Comparison of ENCODE assay signal across 14 cellular contexts in the genomic region with DNA sequence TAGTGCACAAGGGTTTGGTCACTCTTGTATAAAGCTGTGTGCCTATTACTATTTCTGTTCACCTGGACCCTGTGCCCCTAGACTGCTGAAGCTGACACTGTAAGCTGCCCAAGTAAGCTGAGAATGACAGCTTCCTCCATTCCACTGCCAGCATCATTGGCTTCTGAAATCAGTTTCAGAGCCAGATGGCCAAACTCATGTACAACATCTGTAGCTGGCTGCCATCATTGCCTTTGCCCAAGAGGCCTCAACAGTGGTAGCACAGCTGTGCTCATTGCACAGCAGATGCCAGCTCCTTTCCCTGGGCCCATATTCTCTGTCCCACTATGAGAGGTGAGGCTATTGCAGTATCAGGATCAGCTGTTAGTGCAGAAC.
DNase-seq lines count a peak whose midpoint lies in the region; ATAC-seq, FAIRE-seq and TF ChIP-seq lines count a peak whose summit lies in the region.
"Had no signal": no experiment of that assay in that cellular context is flagged by ENCODE, and none has a peak within 500 bp of the region (broad histone marks: within the 10 kb centered on the region; RNA-seq: fewer than 3 reads in every experiment).

No MANE protein-coding gene starts in this region.

- H3K27me3 ChIP-seq in esophagus muscularis mucosa (no peaks in the 10 kb centered on the region), right lobe of liver (no peaks in the 10 kb centered on the region), transverse colon (no peaks in the 10 kb centered on the region)

- no peak for TF ChIP-seq EP300 in esophagus muscularis mucosa (IDR thresholded peaks at IDR 0.05)
- no peak for TF ChIP-seq EP300 in transverse colon (IDR thresholded peaks at IDR 0.05; ENCODE audit: low read depth)

- H3K9me3 ChIP-seq in esophagus muscularis mucosa, result no peaks in the 10 kb centered on the region
- H3K9me3 ChIP-seq in right lobe of liver, result no peaks in the 10 kb centered on the region
- H3K9me3 ChIP-seq in transverse colon, result no peaks in the 10 kb centered on the region

- FAIRE-seq in GM19239 (lab: Jason Lieb, UNC), result no peak

- H3K4me1 Mint-ChIP-seq in activated naive CD4-positive, alpha-beta T cell treated with anti-CD3 and anti-CD28 coated beads, Interleukin-2, amount 10 ng/mL, durations not matched to agents 7 days and 5 days, result no peaks in the 10 kb centered on the region
- H3K4me1 Mint-ChIP-seq: activated CD4-positive, alpha-beta T cell treated with anti-CD3 and anti-CD28 coated beads, Interleukin-2, amount 10 ng/mL, durations not matched to agents 7 days and 5 days had no signal

- H3K36me3 ChIP-seq in esophagus muscularis mucosa, result no peaks in the 10 kb centered on the region
- H3K36me3 ChIP-seq in right lobe of liver, result no peaks in the 10 kb centered on the region
- H3K36me3 ChIP-seq in transverse colon, result no peaks in the 10 kb centered on the region

- TF ChIP-seq CTCF in esophagus muscularis mucosa (IDR thresholded peaks at IDR 0.05), result no peak
- no peak for TF ChIP-seq CTCF in right lobe of liver (IDR thresholded peaks at IDR 0.05)
- no peak for TF ChIP-seq CTCF in transverse colon (IDR thresholded peaks at IDR 0.05)

- H3K36me3 Mint-ChIP-seq in activated naive CD4-positive, alpha-beta T cell treated with anti-CD3 and anti-CD28 coated beads, Interleukin-2, amount 10 ng/mL, durations not matched to agents 7 days and 5 days, result no peaks in the 10 kb centered on the region

- no peak overlapping the region for H3K27ac Mint-ChIP-seq in activated naive CD4-positive, alpha-beta T cell treated with anti-CD3 and anti-CD28 coated beads, Interleukin-2, amount 10 ng/mL, durations not matched to agents 7 days and 5 days
- H3K27ac Mint-ChIP-seq: activated CD4-positive, alpha-beta T cell treated with anti-CD3 and anti-CD28 coated beads, Interleukin-2, amount 10 ng/mL, durations not matched to agents 7 days and 5 days had no signal

- H3K4me1 ChIP-seq in esophagus muscularis mucosa (peaks cover 55 to 65% (median 55%) of the 10 kb centered on the region in 4 donors), right lobe of liver (peaks cover 2 to 72% (median 35%) of the 10 kb centered on the region in 4 donors), transverse colon (peaks cover 29 to 45% (median 33%) of the 10 kb centered on the region in 4 donors)

- CTCF ChIA-PET in activated naive CD4-positive, alpha-beta T cell treated with anti-CD3 and anti-CD28 coated beads, Interleukin-2, amount 10 ng/mL, durations not matched to agents 7 days and 5 days (lab: Charles Lee), result no interaction called here

- H3K4me3 ChIP-seq in esophagus muscularis mucosa, result no peak overlapping the region
- H3K4me3 ChIP-seq in right lobe of liver, result no peak overlapping the region
- no peak overlapping the region for H3K4me3 ChIP-seq in transverse colon

- in situ Hi-C loops in transverse colon (cut with MboI; ENCODE audit: low pct_ligation_motif_present in 1 of 4, low pct_unique_long_range_greater_than_20kb in 1 of 4, low sequenced_read_pairs in 3 of 4), result no loop called here

- H3K9me3 Mint-ChIP-seq in activated naive CD4-positive, alpha-beta T cell treated with anti-CD3 and anti-CD28 coated beads, Interleukin-2, amount 10 ng/mL, durations not matched to agents 7 days and 5 days, result no peaks in the 10 kb centered on the region
- H3K9me3 Mint-ChIP-seq: activated CD4-positive, alpha-beta T cell treated with anti-CD3 and anti-CD28 coated beads, Interleukin-2, amount 10 ng/mL, durations not matched to agents 7 days and 5 days had no signal

- peak; percentile 2 to 11 (median 7) for ATAC-seq in right lobe of liver
- ATAC-seq: stimulated activated naive CD8-positive, alpha-beta T cell treated with anti-CD3 and anti-CD28 coated beads, Interleukin-15, Interleukin-2, amounts not matched to agents 100 U/mL and 50 U/mL, for 24 hours had no signal

- H3K4me3 Mint-ChIP-seq in activated naive CD4-positive, alpha-beta T cell treated with anti-CD3 and anti-CD28 coated beads, Interleukin-2, amount 10 ng/mL, durations not matched to agents 7 days and 5 days, result no peak overlapping the region
- H3K4me3 Mint-ChIP-seq: activated CD4-positive, alpha-beta T cell treated with anti-CD3 and anti-CD28 coated beads, Interleukin-2, amount 10 ng/mL, durations not matched to agents 7 days and 5 days had no signal

- no peaks in the 10 kb centered on the region for H3K27me3 Mint-ChIP-seq in activated naive CD4-positive, alpha-beta T cell treated with anti-CD3 and anti-CD28 coated beads, Interleukin-2, amount 10 ng/mL, durations not matched to agents 7 days and 5 days

- DNase-seq in NCI-H69 (lab: John Stamatoyannopoulos, UW), result peak; percentile 4
- DNase-seq in esophagus muscularis mucosa (ENCODE audit: extremely low spot score), result no peak
- DNase-seq in right lobe of liver, result peak in 1 of 3 donors; percentile 62
- DNase-seq in transverse colon, result no peak
- DNase-seq in AG08396 (ENCODE audit: low spot score), result no peak
- no peak for DNase-seq in activated naive CD4-positive, alpha-beta T cell treated with anti-CD3 and anti-CD28 coated beads, Interleukin-2, amount 10 ng/mL, durations not matched to agents 7 days and 5 days
- DNase-seq in GM19239 (ENCODE audit: insufficient read length, low spot score), result no peak
- DNase-seq: activated CD4-positive, alpha-beta T cell treated with anti-CD3 and anti-CD28 coated beads, Interleukin-2, amount 10 ng/mL, durations not matched to agents 7 days and 5 days; activated gamma-delta T cell; central memory CD4-positive, alpha-beta T cell; NCI-H1105; occipital lobe; stimulated activated CD4-positive, alpha-beta T cell treated with anti-CD3 and anti-CD28 coated beads, Interleukin-4, amount 100 ng/mL, for 1 hour; stimulated activated naive CD8-positive, alpha-beta T cell treated with anti-CD3 and anti-CD28 coated beads, Interleukin-15, Interleukin-2, amounts not matched to agents 100 U/mL and 50 U/mL, for 24 hours had no signal

- no peak for TF ChIP-seq POLR2A in esophagus muscularis mucosa (IDR thresholded peaks at IDR 0.05; ENCODE audit: low read depth)
- TF ChIP-seq POLR2A in right lobe of liver (IDR thresholded peaks at IDR 0.05), result no peak
- no peak for TF ChIP-seq POLR2A in transverse colon (IDR thresholded peaks at IDR 0.05)

- intact Hi-C loops in esophagus muscularis mucosa (cut with DNase I), result no loop called here
- intact Hi-C loops in right lobe of liver (cut with DNase I), result no loop called here
- intact Hi-C loops in transverse colon (cut with DNase I; ENCODE audit: low total_unique reads), result no loop called here

- peak overlapping the region; percentile 64 to 71 (median 68) for H3K27ac ChIP-seq in esophagus muscularis mucosa (replicated peaks in 1 of 4)
- H3K27ac ChIP-seq in right lobe of liver, result peak overlapping the region in 2 of 3 donors; percentile 76 to 85
- peak overlapping the region in 3 of 4 donors; percentile 29 to 45 (median 40) for H3K27ac ChIP-seq in transverse colon
